In the genomic region with DNA sequence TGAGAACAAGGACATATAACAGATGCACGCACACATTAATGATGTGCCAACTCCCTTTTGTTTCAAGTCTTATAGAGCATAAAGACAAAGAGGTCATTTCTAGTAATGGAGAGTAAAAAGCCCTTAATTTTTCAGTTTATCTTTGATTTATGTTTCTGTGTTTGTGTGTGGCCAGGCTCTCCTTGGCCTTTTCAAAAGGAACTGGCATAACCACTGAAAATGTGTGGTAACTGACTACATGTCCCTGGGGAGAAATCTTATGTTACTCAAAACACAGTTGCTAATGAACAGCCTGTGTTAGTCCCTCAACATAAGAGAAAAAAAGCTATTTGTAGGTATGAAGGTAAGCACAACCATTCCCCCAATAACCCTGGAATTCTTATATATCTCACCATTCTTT, we compare ENCODE assay signal across 1 cellular context.
TF ChIP-seq lines count a peak whose summit lies in the region.

No MANE protein-coding gene starts in this region.

TF ChIP-seq in IMR-90, 13 proteins besides CTCF, POLR2A, EP300 and RAD21 (continued from another document):
- TF ChIP-seq, protein P1, sequence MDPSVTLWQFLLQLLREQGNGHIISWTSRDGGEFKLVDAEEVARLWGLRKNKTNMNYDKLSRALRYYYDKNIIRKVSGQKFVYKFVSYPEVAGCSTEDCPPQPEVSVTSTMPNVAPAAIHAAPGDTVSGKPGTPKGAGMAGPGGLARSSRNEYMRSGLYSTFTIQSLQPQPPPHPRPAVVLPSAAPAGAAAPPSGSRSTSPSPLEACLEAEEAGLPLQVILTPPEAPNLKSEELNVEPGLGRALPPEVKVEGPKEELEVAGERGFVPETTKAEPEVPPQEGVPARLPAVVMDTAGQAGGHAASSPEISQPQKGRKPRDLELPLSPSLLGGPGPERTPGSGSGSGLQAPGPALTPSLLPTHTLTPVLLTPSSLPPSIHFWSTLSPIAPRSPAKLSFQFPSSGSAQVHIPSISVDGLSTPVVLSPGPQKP (IDR thresholded peaks at IDR 0.05; ENCODE audit: borderline replicate concordance, low read depth, low read length): no peak
- TF ChIP-seq NFE2L2 (IDR thresholded peaks at IDR 0.05; ENCODE audit: low read depth, low read length) (no peak), FOS (IDR thresholded peaks at IDR 0.05; ENCODE audit: low read depth, low read length) (no peak), CEBPB (IDR thresholded peaks at IDR 0.05; ENCODE audit: low read depth, low read length) (no peak), SMC3 (IDR thresholded peaks at IDR 0.05; ENCODE audit: low read depth, low read length) (no peak), RFX5 (IDR thresholded peaks at IDR 0.05; ENCODE audit: low read depth, low read length) (no peak), MXI1 (IDR thresholded peaks at IDR 0.05; ENCODE audit: borderline replicate concordance, low read depth, low read length) (no peak)
- TF ChIP-seq, protein P2, sequence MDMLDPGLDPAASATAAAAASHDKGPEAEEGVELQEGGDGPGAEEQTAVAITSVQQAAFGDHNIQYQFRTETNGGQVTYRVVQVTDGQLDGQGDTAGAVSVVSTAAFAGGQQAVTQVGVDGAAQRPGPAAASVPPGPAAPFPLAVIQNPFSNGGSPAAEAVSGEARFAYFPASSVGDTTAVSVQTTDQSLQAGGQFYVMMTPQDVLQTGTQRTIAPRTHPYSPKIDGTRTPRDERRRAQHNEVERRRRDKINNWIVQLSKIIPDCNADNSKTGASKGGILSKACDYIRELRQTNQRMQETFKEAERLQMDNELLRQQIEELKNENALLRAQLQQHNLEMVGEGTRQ (IDR thresholded peaks at IDR 0.05; ENCODE audit: low read depth, low read length): no peak
TF ChIP-seq in IMR-90: peak in this region for 0.
